28 cellular contexts compared by ENCODE assay signal in genomic region chr2:236010920-236011685, GRCh38.
"Had no signal": no experiment of that assay in that cellular context is flagged by ENCODE, and none has a peak within 500 bp of the region (broad histone marks: within the 10 kb centered on the region; RNA-seq: fewer than 3 reads in every experiment).

No MANE protein-coding gene starts in this region.

- H3K4me3 Mint-ChIP-seq: activated CD8-positive, alpha-beta memory T cell treated with anti-CD3 and anti-CD28 coated beads, Interleukin-2, amount 10 ng/mL, durations not matched to agents 7 days and 5 days; activated naive CD8-positive, alpha-beta T cell treated with anti-CD3 and anti-CD28 coated beads, Interleukin-2, amount 50 U/mL, for 24 hours; activated T-cell treated with anti-CD3 and anti-CD28 coated beads, Interleukin-2, amount 50 U/mL, for 24 hours; activated T-helper 1 cell treated with anti-CD3 and anti-CD28 coated beads, Interleukin-12 subunit alpha, Interleukin-12 subunit beta, Interleukin-2, Interleukin-4 antibody, amounts not matched to agents 30 ng/mL and 10 ng/mL and 1 ng/mL, durations not matched to agents 14 hours and 24 hours and 36 hours; brain; T-helper 1 cell treated with Interleukin-12 subunit alpha and Interleukin-12 subunit beta and Interleukin-4 antibody, amounts not matched to agents 30 μg/mL and 1 μg/mL, for 36 hours had no signal

- H3K36me3 ChIP-seq: cardiac muscle cell, MG63, Peyer's patch, SJSA1 had no signal

- H3K9me3 Mint-ChIP-seq: activated naive CD4-positive, alpha-beta T cell treated with anti-CD3 and anti-CD28 coated beads, Interleukin-2, amount 50 U/mL, for 72 hours; activated naive CD8-positive, alpha-beta T cell treated with anti-CD3 and anti-CD28 coated beads, Interleukin-2, amount 50 U/mL, for 24 hours; activated T-cell treated with anti-CD3 and anti-CD28 coated beads, Interleukin-2, amount 50 U/mL, for 24 hours; activated T-helper 1 cell treated with anti-CD3 and anti-CD28 coated beads, Interleukin-12 subunit alpha, Interleukin-12 subunit beta, Interleukin-2, Interleukin-4 antibody, amounts not matched to agents 30 ng/mL and 10 ng/mL and 1 ng/mL, durations not matched to agents 14 hours and 24 hours and 36 hours; T-helper 1 cell treated with Interleukin-12 subunit alpha and Interleukin-12 subunit beta and Interleukin-4 antibody, amounts not matched to agents 30 μg/mL and 1 μg/mL, for 36 hours had no signal

- H3K4me1 ChIP-seq: Peyer's patch had no signal

- H3K4me3 ChIP-seq: cardiac muscle cell, MG63, Peyer's patch, SJSA1 had no signal

- H3K27me3 Mint-ChIP-seq: brain had no signal

- DNase-seq: activated CD4-positive, alpha-beta T cell treated with anti-CD3 and anti-CD28 coated beads for 48 hours; activated CD4-positive, alpha-beta T cell treated with anti-CD3 and anti-CD28 coated beads, Interleukin-2, amount 50 U/mL, for 4 hours; activated CD4-positive, CD25-positive, alpha-beta regulatory T cell treated with anti-CD3 and anti-CD28 coated beads, Interleukin-2, amount 50 U/mL, for 72 hours; activated CD8-positive, alpha-beta memory T cell treated with anti-CD3 and anti-CD28 coated beads, Interleukin-2, amount 10 ng/mL, durations not matched to agents 7 days and 5 days; activated effector memory CD4-positive, alpha-beta T cell treated with Interleukin-2 at 50 U/mL for 16 hours; activated naive CD4-positive, alpha-beta T cell; activated naive CD8-positive, alpha-beta T cell treated with anti-CD3 and anti-CD28 coated beads, Interleukin-2, amount 50 U/mL, for 24 hours; activated T-cell treated with anti-CD3 and anti-CD28 coated beads, Interleukin-2, amount 50 U/mL, for 24 hours; amygdala; MG63; NCI-H1048; NCI-H1417; NCI-H2029; NCI-H2107; NCI-H2171 treated with DMSO at 0.1 percent for 48 hours; NCI-H345; NCI-H510A treated with DMSO at 0.1 percent for 48 hours; NCI-H69; NK-92 treated with Interleukin-12 subunit alpha and Interleukin-12 subunit beta, amount 100 ng/mL, for 24 hours; Peyer's patch; SHP77 had no signal

- H3K27me3 ChIP-seq: cardiac muscle cell, MG63, Peyer's patch, SJSA1 had no signal

- H3K9me3 ChIP-seq: MG63, Peyer's patch, SJSA1 had no signal

- H3K4me1 Mint-ChIP-seq: activated CD8-positive, alpha-beta memory T cell treated with anti-CD3 and anti-CD28 coated beads, Interleukin-2, amount 10 ng/mL, durations not matched to agents 7 days and 5 days had no signal

- H3K27ac ChIP-seq: cardiac muscle cell, Peyer's patch, SJSA1 had no signal

- H3K27ac Mint-ChIP-seq: activated CD8-positive, alpha-beta memory T cell treated with anti-CD3 and anti-CD28 coated beads, Interleukin-2, amount 10 ng/mL, durations not matched to agents 7 days and 5 days; activated naive CD4-positive, alpha-beta T cell treated with anti-CD3 and anti-CD28 coated beads, Interleukin-2, amount 50 U/mL, for 72 hours; activated naive CD8-positive, alpha-beta T cell treated with anti-CD3 and anti-CD28 coated beads, Interleukin-2, amount 50 U/mL, for 24 hours; activated T-cell treated with anti-CD3 and anti-CD28 coated beads, Interleukin-2, amount 50 U/mL, for 24 hours; activated T-helper 1 cell treated with anti-CD3 and anti-CD28 coated beads, Interleukin-12 subunit alpha, Interleukin-12 subunit beta, Interleukin-2, Interleukin-4 antibody, amounts not matched to agents 30 ng/mL and 10 ng/mL and 1 ng/mL, durations not matched to agents 14 hours and 24 hours and 36 hours; brain; T-helper 1 cell treated with Interleukin-12 subunit alpha and Interleukin-12 subunit beta and Interleukin-4 antibody, amounts not matched to agents 30 μg/mL and 1 μg/mL, for 36 hours had no signal

- H3K36me3 Mint-ChIP-seq: activated CD8-positive, alpha-beta memory T cell treated with anti-CD3 and anti-CD28 coated beads, Interleukin-2, amount 10 ng/mL, durations not matched to agents 7 days and 5 days; activated naive CD4-positive, alpha-beta T cell treated with anti-CD3 and anti-CD28 coated beads, Interleukin-2, amount 50 U/mL, for 72 hours had no signal

- ATAC-seq: activated CD8-positive, alpha-beta memory T cell treated with anti-CD3 and anti-CD28 coated beads, Interleukin-2, amount 10 ng/mL, durations not matched to agents 7 days and 5 days; activated naive CD4-positive, alpha-beta T cell treated with anti-CD3 and anti-CD28 coated beads, Interleukin-2, amount 50 U/mL, for 72 hours; activated naive CD8-positive, alpha-beta T cell treated with anti-CD3 and anti-CD28 coated beads, Interleukin-2, amount 50 U/mL, for 24 hours; SK-N-SH treated with all-trans-retinoic acid at 6 μM for 48 hours had no signal
